Comparison of ENCODE assay signal across 24 cellular contexts in the genomic region with DNA sequence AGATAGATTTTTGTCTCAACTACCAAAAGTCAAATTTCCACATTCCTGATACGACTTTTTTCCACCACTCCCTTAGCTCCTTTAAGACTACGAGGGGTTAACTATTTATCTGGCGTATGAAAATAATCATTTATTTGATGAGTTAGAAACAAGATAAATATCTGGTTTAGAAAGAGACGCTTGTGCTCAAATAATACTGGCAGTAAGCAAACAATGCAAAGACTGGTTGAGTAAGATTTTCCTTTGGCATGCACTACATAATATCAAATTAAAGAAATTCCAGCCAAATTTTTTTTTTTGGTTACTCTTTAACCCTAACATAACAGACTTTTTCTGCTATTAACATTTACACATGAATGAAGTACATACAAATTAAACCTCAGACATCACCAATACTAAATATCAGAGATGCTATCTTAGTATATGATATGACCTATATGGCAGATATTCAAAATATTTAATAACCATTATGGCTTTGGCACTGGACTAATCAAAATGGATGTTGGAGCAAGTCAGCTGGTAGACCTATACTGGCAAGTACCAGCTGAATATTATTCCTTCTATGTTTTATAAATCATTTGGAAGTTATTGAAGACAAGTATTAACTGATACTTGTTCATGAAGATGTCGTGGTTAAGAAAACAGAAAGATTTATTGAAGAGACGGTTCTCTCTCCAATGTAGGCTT.
"Had no signal": no experiment of that assay in that cellular context is flagged by ENCODE, and none has a peak within 500 bp of the region (broad histone marks: within the 10 kb centered on the region; RNA-seq: fewer than 3 reads in every experiment).

No MANE protein-coding gene starts in this region.

- DNase-seq: heart right ventricle; islet precursor cell; left cardiac atrium; left lung; mesendoderm; naive B cell; natural killer cell; nephron progenitor cell; occipital lobe; stimulated activated CD4-positive, alpha-beta T cell treated with anti-CD3 and anti-CD28 coated beads, Interleukin-12 subunit alpha, Interleukin-12 subunit beta, amount 100 ng/mL, for 4 hours; stimulated activated CD4-positive, alpha-beta T cell treated with anti-CD3 and anti-CD28 coated beads, Interleukin-15, amount 100 ng/mL, for 24 hours; stimulated activated CD4-positive, alpha-beta T cell treated with anti-CD3 and anti-CD28 coated beads, Interleukin-2, amount 100 ng/mL, for 24 hours; stimulated activated CD4-positive, alpha-beta T cell treated with anti-CD3 and anti-CD28 coated beads, Interleukin-4, amount 100 ng/mL, for 24 hours; stimulated activated naive CD4-positive, alpha-beta T cell; tibial artery; trophoblast cell; upper lobe of right lung had no signal

- H3K4me3 ChIP-seq: heart right ventricle, hepatocyte, left lung, lung, neural progenitor cell, right atrium auricular region, skin epidermis, suprapubic skin, thoracic aorta, tibial artery, upper lobe of right lung had no signal
